34 cellular contexts compared by ENCODE assay signal in the genomic region with DNA sequence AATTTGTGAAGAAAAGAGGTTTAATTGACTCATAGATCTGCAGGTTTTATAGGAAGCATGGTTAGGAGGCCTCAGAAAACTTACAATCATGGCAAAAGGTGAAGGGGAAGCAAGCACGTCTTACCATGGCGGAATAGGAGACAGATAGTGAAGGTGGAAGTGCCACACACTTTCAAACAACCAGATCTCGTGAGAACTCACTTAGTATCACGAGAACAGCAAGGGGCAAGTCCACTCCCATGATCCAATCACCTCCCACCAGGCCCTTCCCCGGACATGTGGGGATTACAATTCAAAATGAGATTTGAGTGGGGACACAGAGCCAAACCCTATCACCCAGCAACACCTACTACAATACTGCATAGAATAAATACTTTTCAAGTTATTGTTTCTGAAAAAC. TPM values are rescaled to one million over a fixed set of nuclear protein-coding genes. Genes with fewer than 3 reads are reported as not detected.
"Had no signal": no experiment of that assay in that cellular context is flagged by ENCODE, and none has a peak within 500 bp of the region (broad histone marks: within the 10 kb centered on the region; RNA-seq: fewer than 3 reads in every experiment).

No MANE protein-coding gene starts in this region.

- H3K4me1 Mint-ChIP-seq: T-cell had no signal

- H3K4me3 ChIP-seq: MG63, PC-9, SJCRH30, SK-N-MC had no signal

- H3K4me3 Mint-ChIP-seq: T-cell had no signal

- H3K27me3 ChIP-seq: MG63, SJCRH30 had no signal

- FAIRE-seq: RCC 7860 had no signal

- H2AFZ ChIP-seq: PC-9 had no signal

- H3K36me3 ChIP-seq: MG63, SJCRH30 had no signal

- H3K36me3 Mint-ChIP-seq: T-cell had no signal

- H3K27ac Mint-ChIP-seq: T-cell had no signal

- ATAC-seq: Panc1, SK-N-SH treated with all-trans-retinoic acid at 6 μM for 48 hours, T-cell had no signal

- H3K27ac ChIP-seq: PC-9, RWPE1, SJCRH30, SK-N-MC had no signal

- H3K9me3 ChIP-seq: MG63, SJCRH30 had no signal

- H3K4me1 ChIP-seq: SJCRH30 had no signal

- H3K9me3 Mint-ChIP-seq: T-cell had no signal

- H3K4me2 ChIP-seq: PC-9 had no signal

- DNase-seq: Kasumi-1, NCI-H1048, NCI-H1092 treated with DMSO at 0.1 percent for 48 hours, NCI-H1417, NCI-H1436, NCI-H146, NCI-H1694, NCI-H187, NCI-H1930, NCI-H2029 treated with DMSO at 0.1 percent for 48 hours, NCI-H2227 treated with DMSO at 0.1 percent for 48 hours, NCI-H345, NCI-H446, NCI-H510A treated with DMSO at 0.1 percent for 48 hours, NCI-H524 treated with DMSO at 0.1 percent for 48 hours, NCI-H526 treated with DMSO at 0.1 percent for 48 hours, NCI-H774, PC-9, SHP77, SIG-M5, SJCRH30, T-cell had no signal

RNA-seq across cellular contexts. Expression of gene SMIM28, which starts 19.0 kb away (rescaled TPM):
- total RNA-seq: M059J, NCI-H460, OCI-LY7, PC-9, Right ventricle myocardium inferior, RPMI7951, SK-MEL-5, T-cell had no signal
